ENCODE assay signal across 21 cellular contexts in the genomic region with DNA sequence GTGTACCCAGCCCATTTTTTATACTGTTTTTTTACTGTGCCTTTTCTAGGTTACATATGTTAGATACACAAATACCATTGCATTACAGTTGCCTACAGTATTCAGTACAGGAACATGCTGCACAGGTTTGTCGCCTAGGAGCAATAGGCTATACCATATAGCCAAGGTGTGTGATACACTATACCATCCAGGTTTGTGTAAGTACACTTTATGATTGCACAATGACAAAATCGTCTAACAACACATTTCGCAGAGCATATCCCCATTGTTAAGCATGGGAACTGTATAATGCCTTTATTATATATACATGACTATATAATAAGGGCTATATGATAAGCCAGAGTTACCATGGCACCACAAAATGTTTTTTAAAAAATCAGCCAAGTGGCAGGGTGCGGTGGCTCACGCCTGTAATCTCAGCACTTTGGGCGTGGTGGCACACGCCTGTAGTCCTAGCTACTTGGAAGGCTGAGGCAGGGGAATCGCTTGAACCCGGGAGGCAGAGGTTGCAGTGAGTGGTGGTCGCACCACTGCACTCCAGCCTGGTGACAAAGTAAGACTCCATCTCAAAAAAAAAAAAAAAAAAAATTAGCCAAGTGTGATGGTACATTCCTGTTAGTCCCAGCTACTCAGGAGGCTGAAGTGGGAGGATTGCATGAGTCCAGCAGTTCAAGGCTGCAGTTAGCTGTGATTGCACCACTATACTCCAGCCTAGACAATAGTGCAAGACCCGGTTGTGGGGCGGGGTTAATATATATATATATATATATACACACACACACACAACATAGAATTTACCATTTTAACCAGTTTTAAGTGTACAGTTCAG. TPM values are rescaled to one million over a fixed set of nuclear protein-coding genes. Genes with fewer than 3 reads are reported as not detected.
"Had no signal": no experiment of that assay in that cellular context is flagged by ENCODE, and none has a peak within 500 bp of the region (broad histone marks: within the 10 kb centered on the region; RNA-seq: fewer than 3 reads in every experiment).

No MANE protein-coding gene starts in this region.

- H3K4me3 Mint-ChIP-seq: activated naive CD8-positive, alpha-beta T cell treated with anti-CD3 and anti-CD28 coated beads for 36 hours; activated T-cell treated with anti-CD3 and anti-CD28 coated beads, Interleukin-2, amount 50 U/mL, for 24 hours; activated T-helper 17 cell treated with anti-CD3 and anti-CD28 coated beads, Interleukin-2, amount 50 U/mL, for 72 hours; stimulated activated naive CD8-positive, alpha-beta T cell treated with anti-CD3 and anti-CD28 coated beads, Interleukin-15, Interleukin-2, amounts not matched to agents 100 ng/mL and 50 ng/mL, for 24 hours; T-cell had no signal

- H3K9me3 Mint-ChIP-seq: activated naive CD8-positive, alpha-beta T cell treated with anti-CD3 and anti-CD28 coated beads for 36 hours; activated T-helper 17 cell treated with anti-CD3 and anti-CD28 coated beads, Interleukin-2, amount 50 U/mL, for 72 hours; naive thymus-derived CD8-positive, alpha-beta T cell; stimulated activated naive CD8-positive, alpha-beta T cell treated with anti-CD3 and anti-CD28 coated beads, Interleukin-15, Interleukin-2, amounts not matched to agents 100 ng/mL and 50 ng/mL, for 24 hours; T-cell had no signal

- H3K27ac Mint-ChIP-seq: activated naive CD8-positive, alpha-beta T cell treated with anti-CD3 and anti-CD28 coated beads for 36 hours; activated T-cell treated with anti-CD3 and anti-CD28 coated beads, Interleukin-2, amount 50 U/mL, for 24 hours; activated T-helper 17 cell treated with anti-CD3 and anti-CD28 coated beads, Interleukin-2, amount 50 U/mL, for 72 hours; stimulated activated naive CD8-positive, alpha-beta T cell treated with anti-CD3 and anti-CD28 coated beads, Interleukin-15, Interleukin-2, amounts not matched to agents 100 ng/mL and 50 ng/mL, for 24 hours; T-cell had no signal

- H3K27ac ChIP-seq: epithelial cell of prostate, heart right ventricle, left lung, prostate gland, tibial artery had no signal

- ATAC-seq: activated T-helper 17 cell treated with anti-CD3 and anti-CD28 coated beads, Interleukin-2, amount 50 U/mL, for 72 hours; heart right ventricle; left lung; naive thymus-derived CD8-positive, alpha-beta T cell; T-cell had no signal

- H3K27me3 Mint-ChIP-seq: activated T-helper 17 cell treated with anti-CD3 and anti-CD28 coated beads, Interleukin-2, amount 50 U/mL, for 72 hours; T-cell had no signal

- H3K4me3 ChIP-seq: heart right ventricle, left lung, lung, prostate gland, tibial artery had no signal

- H3K36me3 ChIP-seq: prostate gland had no signal

- DNase-seq: activated CD4-positive, alpha-beta T cell treated with anti-CD3 and anti-CD28 coated beads for 1 hour; activated CD4-positive, alpha-beta T cell treated with anti-CD3 and anti-CD28 coated beads, Interleukin-2, amount 50 U/mL, for 4 hours; activated CD8-positive, alpha-beta memory T cell treated with anti-CD3 and anti-CD28 coated beads for 24 hours; activated CD8-positive, alpha-beta memory T cell treated with anti-CD3 and anti-CD28 coated beads, Interleukin-2, amount 50 U/mL, for 4 hours; activated naive CD8-positive, alpha-beta T cell treated with anti-CD3 and anti-CD28 coated beads for 36 hours; activated T-cell treated with anti-CD3 and anti-CD28 coated beads, Interleukin-2, amount 50 U/mL, for 24 hours; amniotic stem cell; foreskin fibroblast; heart right ventricle; kidney; left lung; naive thymus-derived CD8-positive, alpha-beta T cell; substantia nigra; T-cell; tibial artery had no signal

- H3K9me3 ChIP-seq: heart right ventricle, left lung, prostate gland, tibial artery had no signal

- H3K27me3 ChIP-seq: tibial artery had no signal

RNA-seq across cellular contexts. Expression of gene CENPA, which starts 2.8 kb away (rescaled TPM):
- total RNA-seq: bronchial epithelial cell had no signal
